15 cellular contexts compared by ENCODE assay signal in genomic region chr1:89539135-89539534, GRCh38. TPM values are rescaled to one million over a fixed set of nuclear protein-coding genes. Genes with fewer than 3 reads are reported as not detected.
DNase-seq lines count a peak whose midpoint lies in the region; ATAC-seq, FAIRE-seq and TF ChIP-seq lines count a peak whose summit lies in the region.
"Had no signal": no experiment of that assay in that cellular context is flagged by ENCODE, and none has a peak within 500 bp of the region (broad histone marks: within the 10 kb centered on the region; RNA-seq: fewer than 3 reads in every experiment).

No MANE protein-coding gene starts in this region.

- no peaks in the 10 kb centered on the region for H3K9me3 ChIP-seq in K562 (replicated peaks; ENCODE audit: control insufficient read depth, insufficient read depth, low read depth, low read length)

- FAIRE-seq in K562 (lab: Jason Lieb, UNC): no peak
- FAIRE-seq: HepG2 had no signal

- H3K4me3 ChIP-seq in K562: no peak overlapping the region

- H3K27ac ChIP-seq in K562 (ENCODE audit: extremely low read depth, low read depth, low read length): peak overlapping the region; percentile 32; the same call in 2 of the 3 replicates
- H3K27ac ChIP-seq: KMS-11 had no signal

- H3K9me1 ChIP-seq in K562 (ENCODE audit: control insufficient read depth, insufficient read depth, low read length): no peaks in the 10 kb centered on the region

- peak overlapping the region; percentile 96 for H3K27ac Mint-ChIP-seq in activated T-cell treated with anti-CD3 and anti-CD28 coated beads, Interleukin-2, amount 50 U/mL, for 24 hours
- peak overlapping the region; percentile 64 for H3K27ac Mint-ChIP-seq in activated T-helper 2 cell treated with anti-CD3 and anti-CD28 coated beads, Interferon-gamma antibody, Interleukin-2, Interleukin-4, amounts not matched to agents 10 μg/mL and 5 μg/mL and 100 μg/mL, durations not matched to agents 14 hours and 24 hours and 36 hours
- H3K27ac Mint-ChIP-seq in stimulated activated naive B cell treated with anti-CD40 and anti-IgM and Interleukin-4, amounts not matched to agents 10 μg/mL and 1 μg/mL and 100 μg/mL, for 72 hours: peak overlapping the region; percentile 65

- H3K9me3 Mint-ChIP-seq in activated T-cell treated with anti-CD3 and anti-CD28 coated beads, Interleukin-2, amount 50 U/mL, for 24 hours: peaks cover 10% of the 10 kb centered on the region
- H3K9me3 Mint-ChIP-seq in activated T-cell treated with anti-CD3 and anti-CD28 coated beads, Interleukin-2, amount 50 U/mL, for 4 hours: peaks cover 3% of the 10 kb centered on the region
- no peaks in the 10 kb centered on the region for H3K9me3 Mint-ChIP-seq in activated T-helper 2 cell treated with anti-CD3 and anti-CD28 coated beads, Interferon-gamma antibody, Interleukin-2, Interleukin-4, amounts not matched to agents 10 μg/mL and 5 μg/mL and 100 μg/mL, durations not matched to agents 14 hours and 24 hours and 36 hours
- no peaks in the 10 kb centered on the region for H3K9me3 Mint-ChIP-seq in stimulated activated naive B cell treated with anti-CD40 and anti-IgM and Interleukin-4, amounts not matched to agents 10 μg/mL and 1 μg/mL and 100 μg/mL, for 72 hours
- H3K9me3 Mint-ChIP-seq: CD14-positive monocyte had no signal

- H3K4me1 ChIP-seq in K562 (replicated peaks in 1 of 2; ENCODE audit: control insufficient read depth in 2 of 2, insufficient read depth in 2 of 2, low read length in 2 of 2): peaks cover 14 to 72% of the 10 kb centered on the region in 2 experiments

- WGBS in K562 (ENCODE audit: insufficient coverage, low coverage, missing lambda C conversion rate): 48% methylated on average over 3 of the region's 3 CpGs

- H3K4me2 ChIP-seq in K562 (ENCODE audit: insufficient read depth, low read length): no peak overlapping the region
- H3K4me2 ChIP-seq: KMS-11 had no signal

- in situ Hi-C loops in K562 (cut with MboI): no loop called here

- H2AFZ ChIP-seq in K562 (ENCODE audit: low read depth, low read length): no peak overlapping the region

- no peak for ATAC-seq in activated T-cell treated with anti-CD3 and anti-CD28 coated beads, Interleukin-2, amount 50 U/mL, for 4 hours
- no peak for ATAC-seq in K562
- no peak for ATAC-seq in stimulated activated naive B cell treated with anti-CD40 and anti-IgM and Interleukin-4, amounts not matched to agents 10 μg/mL and 1 μg/mL and 100 μg/mL, for 72 hours (replicated peaks)
- ATAC-seq in GM21786 (IDR thresholded peaks at IDR 0.05; ENCODE audit: unreplicated experiment): no peak
- ATAC-seq: HepG2 had no signal

- TF ChIP-seq RAD21 in K562 (CRISPR knock-in tag; conservative IDR thresholded peaks at IDR 0.05 in 1 of 2, IDR thresholded peaks at IDR 0.05 in 1 of 2): no peak

- no peak for DNase-seq in activated T-cell treated with anti-CD3 and anti-CD28 coated beads, Interleukin-2, amount 50 U/mL, for 24 hours
- no peak for DNase-seq in activated T-cell treated with anti-CD3 and anti-CD28 coated beads, Interleukin-2, amount 50 U/mL, for 4 hours
- DNase-seq in activated T-helper 2 cell treated with anti-CD3 and anti-CD28 coated beads, Interferon-gamma antibody, Interleukin-2, Interleukin-4, amounts not matched to agents 10 μg/mL and 5 μg/mL and 100 μg/mL, durations not matched to agents 14 hours and 24 hours and 36 hours (ENCODE audit: low spot score): no peak
- no peak for DNase-seq in K562 (ENCODE audit: extremely low read depth in 1 of 4, low spot score in 3 of 4)
- no peak for DNase-seq in stimulated activated naive B cell treated with anti-CD40 and anti-IgM and Interleukin-4, amounts not matched to agents 10 μg/mL and 1 μg/mL and 100 μg/mL, for 72 hours
- DNase-seq in amygdala (lab: John Stamatoyannopoulos, UW): no peak
- DNase-seq: ACHN, COR-L47, NCI-H1436, NCI-H2029, NCI-H774 had no signal

- H3K27me3 Mint-ChIP-seq in activated T-cell treated with anti-CD3 and anti-CD28 coated beads, Interleukin-2, amount 50 U/mL, for 24 hours: no peaks in the 10 kb centered on the region
- no peaks in the 10 kb centered on the region for H3K27me3 Mint-ChIP-seq in activated T-cell treated with anti-CD3 and anti-CD28 coated beads, Interleukin-2, amount 50 U/mL, for 4 hours (ENCODE audit: low read depth)
- H3K27me3 Mint-ChIP-seq in activated T-helper 2 cell treated with anti-CD3 and anti-CD28 coated beads, Interferon-gamma antibody, Interleukin-2, Interleukin-4, amounts not matched to agents 10 μg/mL and 5 μg/mL and 100 μg/mL, durations not matched to agents 14 hours and 24 hours and 36 hours (ENCODE audit: low read depth): no peaks in the 10 kb centered on the region
- no peaks in the 10 kb centered on the region for H3K27me3 Mint-ChIP-seq in stimulated activated naive B cell treated with anti-CD40 and anti-IgM and Interleukin-4, amounts not matched to agents 10 μg/mL and 1 μg/mL and 100 μg/mL, for 72 hours

- no peaks in the 10 kb centered on the region for H3K27me3 ChIP-seq in K562 (ENCODE audit: control insufficient read depth in 2 of 2, insufficient read depth in 2 of 2, low read length in 2 of 2)

- TF ChIP-seq EP300 in K562 (IDR thresholded peaks at IDR 0.05; ENCODE audit: low read length): no peak

- CTCF ChIA-PET in K562 (lab: Yijun Ruan, JAX; ENCODE audit: low intra/inter-chr PET ratio): no interaction called here

- TF ChIP-seq CTCF in K562 (IDR thresholded peaks at IDR 0.05 in 2 of 3, conservative IDR thresholded peaks at IDR 0.05 in 1 of 3; ENCODE audit: insufficient read depth in 2 of 3, low read depth in 1 of 3, low read length in 3 of 3): no peak

- no peak for TF ChIP-seq POLR2A in K562 (conservative IDR thresholded peaks at IDR 0.05)

- H3K4me3 Mint-ChIP-seq in activated T-cell treated with anti-CD3 and anti-CD28 coated beads, Interleukin-2, amount 50 U/mL, for 24 hours: peak overlapping the region; percentile 33
- H3K4me3 Mint-ChIP-seq in activated T-cell treated with anti-CD3 and anti-CD28 coated beads, Interleukin-2, amount 50 U/mL, for 4 hours: no peak overlapping the region
- no peak overlapping the region for H3K4me3 Mint-ChIP-seq in activated T-helper 2 cell treated with anti-CD3 and anti-CD28 coated beads, Interferon-gamma antibody, Interleukin-2, Interleukin-4, amounts not matched to agents 10 μg/mL and 5 μg/mL and 100 μg/mL, durations not matched to agents 14 hours and 24 hours and 36 hours (ENCODE audit: low read depth)
- H3K4me3 Mint-ChIP-seq in stimulated activated naive B cell treated with anti-CD40 and anti-IgM and Interleukin-4, amounts not matched to agents 10 μg/mL and 1 μg/mL and 100 μg/mL, for 72 hours: no peak overlapping the region
- H3K4me3 Mint-ChIP-seq: CD14-positive monocyte had no signal

- peaks cover 97% of the 10 kb centered on the region for H3K79me2 ChIP-seq in K562 (ENCODE audit: control insufficient read depth, insufficient read depth, low read length)

- peaks cover 35% of the 10 kb centered on the region; the same call in 2 of the 3 replicates for H3K36me3 ChIP-seq in K562 (ENCODE audit: control insufficient read depth, insufficient read depth, low read length)

- intact Hi-C loops in activated T-helper 2 cell treated with anti-CD3 and anti-CD28 coated beads, Interferon-gamma antibody, Interleukin-2, Interleukin-4, amounts not matched to agents 10 μg/mL and 5 μg/mL and 100 μg/mL, durations not matched to agents 14 hours and 24 hours and 36 hours (cut with micrococcal nuclease): loop anchor here (5.0 kb wide), 1 partner anchor 218 kb away; no protein-coding TSS in a partner anchor
- intact Hi-C loops in K562 (cut with micrococcal nuclease): loop anchor here (5.0 to 10.0 kb wide), 2 partner anchors 166 to 283 kb away; partner anchors contain the start of gene LRRC8D

- no TSS peak for BruUV-seq in K562 (replicated peaks; lab: Mats Ljungman, UMichigan)

- H3K4me1 Mint-ChIP-seq in activated T-cell treated with anti-CD3 and anti-CD28 coated beads, Interleukin-2, amount 50 U/mL, for 24 hours (ENCODE audit: low read depth): peaks cover 84% of the 10 kb centered on the region
- peaks cover 71% of the 10 kb centered on the region for H3K4me1 Mint-ChIP-seq in activated T-cell treated with anti-CD3 and anti-CD28 coated beads, Interleukin-2, amount 50 U/mL, for 4 hours (ENCODE audit: low read depth)
- H3K4me1 Mint-ChIP-seq in activated T-helper 2 cell treated with anti-CD3 and anti-CD28 coated beads, Interferon-gamma antibody, Interleukin-2, Interleukin-4, amounts not matched to agents 10 μg/mL and 5 μg/mL and 100 μg/mL, durations not matched to agents 14 hours and 24 hours and 36 hours (ENCODE audit: low read depth): peaks cover 65% of the 10 kb centered on the region
- H3K4me1 Mint-ChIP-seq in stimulated activated naive B cell treated with anti-CD40 and anti-IgM and Interleukin-4, amounts not matched to agents 10 μg/mL and 1 μg/mL and 100 μg/mL, for 72 hours: peaks cover 27 to 54% of the 10 kb centered on the region in 2 donors

- peaks cover 85% of the 10 kb centered on the region for H3K36me3 Mint-ChIP-seq in activated T-cell treated with anti-CD3 and anti-CD28 coated beads, Interleukin-2, amount 50 U/mL, for 24 hours (ENCODE audit: low read depth)
- peaks cover 53% of the 10 kb centered on the region for H3K36me3 Mint-ChIP-seq in activated T-cell treated with anti-CD3 and anti-CD28 coated beads, Interleukin-2, amount 50 U/mL, for 4 hours (ENCODE audit: insufficient read depth)
- H3K36me3 Mint-ChIP-seq in activated T-helper 2 cell treated with anti-CD3 and anti-CD28 coated beads, Interferon-gamma antibody, Interleukin-2, Interleukin-4, amounts not matched to agents 10 μg/mL and 5 μg/mL and 100 μg/mL, durations not matched to agents 14 hours and 24 hours and 36 hours (ENCODE audit: low read depth): peaks cover 80% of the 10 kb centered on the region
- H3K36me3 Mint-ChIP-seq in stimulated activated naive B cell treated with anti-CD40 and anti-IgM and Interleukin-4, amounts not matched to agents 10 μg/mL and 1 μg/mL and 100 μg/mL, for 72 hours: peaks cover 12 to 35% of the 10 kb centered on the region in 2 donors

- no peak overlapping the region for H3K9ac ChIP-seq in K562 (ENCODE audit: insufficient read depth in 1 of 2, low read depth in 2 of 2, low read length in 2 of 2)
- H3K9ac ChIP-seq: KMS-11 had no signal

- no peaks in the 10 kb centered on the region for H4K20me1 ChIP-seq in K562 (replicated peaks; ENCODE audit: control insufficient read depth, insufficient read depth, low read length)

- POLR2A ChIA-PET in K562 (lab: Yijun Ruan, JAX): interaction anchor here (0.7 to 1.0 kb wide), 2 partner anchors 34 to 232 kb away, joined by 3 read pairs; no protein-coding TSS in a partner anchor

RNA-seq across cellular contexts. Expression of gene LRRC8B, which starts 14.5 kb away (rescaled TPM):
- 10 to 100 TPM; 71.5 to 81.9 (median 73.0) TPM for total RNA-seq in activated T-cell treated with anti-CD3 and anti-CD28 coated beads, Interleukin-2, amount 50 U/mL, for 4 hours
- 48.2 and 48.7 TPM in 2 replicates for total RNA-seq in activated T-helper 2 cell treated with anti-CD3 and anti-CD28 coated beads, Interferon-gamma antibody, Interleukin-2, Interleukin-4, amounts not matched to agents 10 μg/mL and 5 μg/mL and 100 μg/mL, durations not matched to agents 14 hours and 24 hours and 36 hours
- total RNA-seq in K562 (2011; cell fraction: chromatin; rRNA removed; ENCODE audit: low replicate concordance): 81.4 and 138 TPM in 2 replicates
- total RNA-seq in K562 (2011; cell fraction: nucleolus; rRNA removed): 30.5 and 31.5 TPM in 2 replicates
- total RNA-seq in K562 (2011; cell fraction: nucleoplasm; rRNA removed): 59.8 and 105 TPM in 2 replicates
- total RNA-seq in K562 (2014; rRNA removed) (9.2 and 9.7 TPM in 2 replicates), K562 (2014; rRNA removed; fragmentation: Illumina TruSeq; extraction: Trizol) (17.1 and 21.9 TPM in 2 replicates), K562 (2015; rRNA removed; fragmentation: Illumina TruSeq; extraction: Trizol) (13.5 and 14.4 TPM in 2 replicates), K562 (2021) (20.3 and 25.7 TPM in 2 replicates)
- polyA plus RNA-seq in K562 (2011; rRNA removed) (42.3 and 43.7 TPM in 2 replicates), K562 (2014; fragmentation: Illumina TruSeq; extraction: Trizol) (15.8 and 16.0 TPM in 2 replicates), K562 (2014; fragmentation: Nextera tagmentation; extraction: Ambion mirVana) (1 to 10 TPM; 4.3 to 5.7 TPM), K562 (2014; rRNA removed) (10.5 and 12.3 TPM in 2 replicates)
- polyA plus RNA-seq in K562 (2011; cell fraction: cytosol; rRNA removed): 41.1 and 45.8 TPM in 2 replicates
- polyA plus RNA-seq in K562 (2011; cell fraction: nucleus; rRNA removed): 32.4 and 41.6 TPM in 2 replicates
- polyA plus RNA-seq in K562 (2012): 9.3 and 9.9 TPM in 2 replicates
- 79.3 and 80.5 TPM in 2 replicates for polyA minus RNA-seq in K562 (2011; rRNA and poly(A)+ RNA removed)
- 32.1 and 35.7 TPM in 2 replicates for polyA minus RNA-seq in K562 (2011; cell fraction: cytosol; rRNA and poly(A)+ RNA removed)
- 33.3 and 46.1 TPM in 2 replicates for polyA minus RNA-seq in K562 (2011; cell fraction: nucleus; rRNA and poly(A)+ RNA removed)
